1 cellular context compared by ENCODE assay signal in the genomic region with DNA sequence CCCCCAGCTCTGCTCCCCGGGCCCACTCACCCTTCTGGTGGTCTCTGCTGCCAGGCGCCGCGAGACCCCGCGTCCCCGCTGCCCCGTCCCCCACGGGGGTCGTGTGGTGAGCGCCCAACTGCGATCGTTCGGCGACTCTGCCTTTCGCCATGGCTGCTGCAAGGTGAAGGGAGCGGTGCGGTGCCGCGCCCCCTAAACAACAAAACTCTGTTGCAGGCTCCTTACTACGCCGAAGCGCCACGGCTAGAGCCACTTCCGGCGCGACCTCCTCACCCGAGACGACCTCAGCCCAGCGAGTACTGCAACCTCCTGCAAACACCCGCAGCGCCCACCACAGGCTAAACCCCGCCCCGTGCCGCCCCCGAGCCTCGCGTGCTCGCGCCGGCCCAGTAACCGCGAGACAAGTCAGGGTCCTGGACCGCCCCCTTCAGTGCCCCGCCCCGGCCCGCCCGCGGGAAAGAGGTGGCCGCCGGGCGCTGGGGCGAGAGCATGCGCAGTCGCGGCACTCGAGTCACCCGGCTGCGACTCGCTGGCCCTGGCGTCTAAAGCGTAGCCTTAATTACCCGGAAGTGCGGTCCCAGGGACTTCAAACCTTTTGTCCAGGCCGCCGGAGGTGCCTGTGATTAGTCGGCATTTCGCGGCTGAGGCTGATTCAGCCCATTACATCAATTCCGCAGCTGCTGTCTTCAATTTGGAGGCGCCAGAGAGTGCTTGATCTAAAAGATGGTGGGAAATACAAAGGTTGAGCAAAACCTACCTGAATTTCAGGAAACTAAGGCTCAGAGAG.
TF ChIP-seq lines count a peak whose summit lies in the region.

TSS of gene TMEM41B (minus strand) at position 303 of the 787 bp plus-strand sequence. CDS start at position 151, 152 bp downstream.

TF ChIP-seq in SK-N-SH, 30 proteins besides CTCF, POLR2A, EP300 and RAD21 (continued from another document):
- TF ChIP-seq GATA2 (CRISPR knock-in tag; IDR thresholded peaks at IDR 0.05) (no peak), YY1 (IDR thresholded peaks at IDR 0.05; ENCODE audit: low read depth) (0 out of 2 replicates have a peak, but pooled peaks have one; percentile 49), TEAD4 (IDR thresholded peaks at IDR 0.05; ENCODE audit: borderline replicate concordance, insufficient read depth) (no peak), REST (IDR thresholded peaks at IDR 0.05; ENCODE audit: low read depth, low read length) (peak; percentile 67; the same call in 1 of the 2 replicates), MAX (IDR thresholded peaks at IDR 0.05; ENCODE audit: low read depth) (peak; percentile 87), MEF2A (IDR thresholded peaks at IDR 0.05; ENCODE audit: borderline replicate concordance, low read depth) (no peak), SIN3A (IDR thresholded peaks at IDR 0.05; ENCODE audit: borderline replicate concordance, low read depth, low read length) (peak; percentile 58; the same call in 1 of the 2 replicates), RFX5 (IDR thresholded peaks at IDR 0.05; ENCODE audit: low read length) (no peak), FOXM1 (IDR thresholded peaks at IDR 0.05; ENCODE audit: low read depth) (no peak), SMC3 (IDR thresholded peaks at IDR 0.05; ENCODE audit: low read depth, low read length) (no peak), RCOR1 (IDR thresholded peaks at IDR 0.05; ENCODE audit: low read length) (no peak), RXRA (IDR thresholded peaks at IDR 0.05; ENCODE audit: borderline replicate concordance, low read depth) (no peak), ELF1 (IDR thresholded peaks at IDR 0.05) (peak; percentile 98), GABPA (IDR thresholded peaks at IDR 0.05; ENCODE audit: low read depth) (peak; percentile 84), POLR2AphosphoS5 (IDR thresholded peaks at IDR 0.05; ENCODE audit: low read depth, low read length) (peak; percentile 79), JUND (IDR thresholded peaks at IDR 0.05) (no peak), IRF3 (IDR thresholded peaks at IDR 0.05; ENCODE audit: low read depth, low read length) (no peak), CHD2 (IDR thresholded peaks at IDR 0.05; ENCODE audit: low read length, partially characterized antibody) (peak; percentile 97)
- TF ChIP-seq, protein P1, sequence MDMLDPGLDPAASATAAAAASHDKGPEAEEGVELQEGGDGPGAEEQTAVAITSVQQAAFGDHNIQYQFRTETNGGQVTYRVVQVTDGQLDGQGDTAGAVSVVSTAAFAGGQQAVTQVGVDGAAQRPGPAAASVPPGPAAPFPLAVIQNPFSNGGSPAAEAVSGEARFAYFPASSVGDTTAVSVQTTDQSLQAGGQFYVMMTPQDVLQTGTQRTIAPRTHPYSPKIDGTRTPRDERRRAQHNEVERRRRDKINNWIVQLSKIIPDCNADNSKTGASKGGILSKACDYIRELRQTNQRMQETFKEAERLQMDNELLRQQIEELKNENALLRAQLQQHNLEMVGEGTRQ (IDR thresholded peaks at IDR 0.05; ENCODE audit: borderline replicate concordance, low read depth, low read length), result no peak
